ENCODE assay signal across 8 cellular contexts in genomic region chr10:103854265-103854686, GRCh38. TPM values are rescaled to one million over a fixed set of nuclear protein-coding genes. Genes with fewer than 3 reads are reported as not detected.
DNase-seq lines count a peak whose midpoint lies in the region; ATAC-seq and TF ChIP-seq lines count a peak whose summit lies in the region.

No MANE protein-coding gene starts in this region.

- H3K4me3 ChIP-seq in BE2C (ENCODE audit: low read depth, low read length) (peak overlapping the region; percentile 70), NB4 (ENCODE audit: low read depth, low read length) (peak overlapping the region; percentile 50), duodenal mucosa (ENCODE audit: low read depth in 1 of 2, low read length in 2 of 2) (peak overlapping the region; percentile 64 to 69)

- TF ChIP-seq CTCF in BE2C (IDR thresholded peaks at IDR 0.05; ENCODE audit: low read depth, low read length) (no peak), NB4 (IDR thresholded peaks at IDR 0.05; ENCODE audit: low read depth, low read length) (no peak)

- H3K9me3 ChIP-seq in BE2C (no peaks in the 10 kb centered on the region), duodenal mucosa (ENCODE audit: control insufficient read depth in 1 of 2, low read length in 2 of 2) (no peaks in the 10 kb centered on the region)

- ATAC-seq in GM21786 (IDR thresholded peaks at IDR 0.05; ENCODE audit: unreplicated experiment), result no peak

- DNase-seq in BE2C, result no peak
- peak; percentile 81 for DNase-seq in NB4 (ENCODE audit: low read depth)
- peak; percentile 62 for DNase-seq in myocyte (ENCODE audit: low read depth)
- no peak for DNase-seq in ureter (ENCODE audit: low spot score)
- no peak for DNase-seq in activated CD4-positive, alpha-beta T cell treated with anti-CD3 and anti-CD28 coated beads, Interleukin-2, amount 50 U/mL, for 4 hours
- DNase-seq in NCI-H2107 treated with DMSO at 0.1 percent for 48 hours (lab: John Stamatoyannopoulos, UW; ENCODE audit: unreplicated experiment), result no peak

- TF ChIP-seq POLR2A in NB4 (IDR thresholded peaks at IDR 0.05; ENCODE audit: extremely low read depth, insufficient read length), result no peak

- H3K27ac ChIP-seq in duodenal mucosa (ENCODE audit: low read depth, low read length), result no peak overlapping the region

- no peaks in the 10 kb centered on the region for H3K27me3 ChIP-seq in BE2C
- peaks cover 0 to 4% of the 10 kb centered on the region in 2 donors for H3K27me3 ChIP-seq in duodenal mucosa (ENCODE audit: control insufficient read depth in 1 of 2, insufficient read depth in 2 of 2, low read length in 2 of 2)

- H3K36me3 ChIP-seq in BE2C, result no peaks in the 10 kb centered on the region
- no peaks in the 10 kb centered on the region for H3K36me3 ChIP-seq in duodenal mucosa (ENCODE audit: control insufficient read depth in 1 of 2, insufficient read depth in 2 of 2, low read length in 2 of 2)

- H3K9ac ChIP-seq in duodenal mucosa (ENCODE audit: low read depth in 1 of 2, low read length in 2 of 2), result peak overlapping the region; percentile 8 to 67

- H3K4me1 ChIP-seq in BE2C, result peaks cover 3% of the 10 kb centered on the region
- peaks cover 50 to 62% of the 10 kb centered on the region in 2 donors for H3K4me1 ChIP-seq in duodenal mucosa (ENCODE audit: control insufficient read depth in 1 of 2, insufficient read depth in 2 of 2, low read length in 2 of 2)

RNA-seq across cellular contexts. Expression of gene SH3PXD2A, which starts 1.1 kb away (rescaled TPM):
- polyA plus RNA-seq in BE2C (2012; ENCODE audit: insufficient read depth, insufficient read length, low read depth), result 23.1 TPM
- total RNA-seq in myocyte (38.8 and 48.5 TPM in 2 replicates), ureter (50.3 TPM)
- polyA plus RNA-seq in myocyte (2012), result 158 TPM

Comparison
In these comparisons a context has a peak if more than half of its experiments do, and no peak if none do; other contexts are left out.
1. DNase-seq: peak in NB4 (single experiment) and myocyte (single experiment); none in BE2C (single experiment), ureter (single experiment), activated CD4-positive, alpha-beta T cell treated with anti-CD3 and anti-CD28 coated beads, Interleukin-2, amount 50 U/mL, for 4 hours (0 of 2) and NCI-H2107 treated with DMSO at 0.1 percent for 48 hours (single experiment).
2. Peak in every context shown above with its lines, with median percentiles within 50 percentile points of each other: H3K4me3 ChIP-seq.